ENCODE assay signal across 1 cellular context in genomic region chr2:187546762-187547333, GRCh38.
TF ChIP-seq lines count a peak whose summit lies in the region.

No MANE protein-coding gene starts in this region.

TF ChIP-seq in SK-N-SH, 30 proteins besides CTCF, POLR2A, EP300 and RAD21 (continued from another document):
- no peak for TF ChIP-seq USF2 (IDR thresholded peaks at IDR 0.05; ENCODE audit: borderline replicate concordance, low read depth, low read length)
- TF ChIP-seq SIN3A (IDR thresholded peaks at IDR 0.05; ENCODE audit: borderline replicate concordance, low read depth, low read length): no peak
- TF ChIP-seq CHD2 (IDR thresholded peaks at IDR 0.05; ENCODE audit: low read length, partially characterized antibody): no peak
- no peak for TF ChIP-seq NRF1 (IDR thresholded peaks at IDR 0.05; ENCODE audit: low read depth, low read length)
- no peak for TF ChIP-seq FOSL2 (IDR thresholded peaks at IDR 0.05; ENCODE audit: borderline replicate concordance, low read depth)
- no peak for TF ChIP-seq ZBTB33 (IDR thresholded peaks at IDR 0.05; ENCODE audit: borderline replicate concordance, low read depth)
- TF ChIP-seq GABPA (IDR thresholded peaks at IDR 0.05; ENCODE audit: low read depth): no peak
- TF ChIP-seq JUND (IDR thresholded peaks at IDR 0.05): no peak
- no peak for TF ChIP-seq POLR2AphosphoS5 (IDR thresholded peaks at IDR 0.05; ENCODE audit: low read depth, low read length)
- no peak for TF ChIP-seq YY1 (IDR thresholded peaks at IDR 0.05; ENCODE audit: low read depth)
- TF ChIP-seq TEAD4 (IDR thresholded peaks at IDR 0.05; ENCODE audit: borderline replicate concordance, insufficient read depth): no peak
- no peak for TF ChIP-seq RFX5 (IDR thresholded peaks at IDR 0.05; ENCODE audit: low read length)
- TF ChIP-seq EZH2phosphoT487 (IDR thresholded peaks at IDR 0.05; ENCODE audit: borderline replicate concordance, low read depth): no peak
- TF ChIP-seq PBX3 (IDR thresholded peaks at IDR 0.05): no peak
- no peak for TF ChIP-seq FOXM1 (IDR thresholded peaks at IDR 0.05; ENCODE audit: low read depth)
TF ChIP-seq in SK-N-SH: peak in this region for 0.
